In the genomic region with DNA sequence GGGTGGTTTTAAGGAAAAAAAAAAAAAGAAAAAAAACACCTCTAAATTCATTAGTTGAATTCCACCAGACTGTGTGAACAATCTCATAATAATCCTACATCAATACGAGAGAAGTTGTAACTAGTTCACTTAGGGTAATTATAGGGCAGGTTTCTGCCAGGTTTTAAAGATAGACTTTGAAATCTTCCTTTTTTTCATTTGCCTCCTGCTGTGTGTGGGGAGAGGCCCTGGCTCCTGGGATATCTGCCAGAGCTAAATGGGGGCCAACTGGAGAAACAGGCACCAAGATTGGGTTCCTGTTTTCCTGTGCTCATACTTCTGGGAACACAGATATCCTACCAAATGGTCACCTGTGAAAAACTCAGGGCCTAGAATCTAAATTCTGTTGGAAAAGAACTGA, we compare ENCODE assay signal across 21 cellular contexts. TPM values are rescaled to one million over a fixed set of nuclear protein-coding genes. Genes with fewer than 3 reads are reported as not detected.
DNase-seq lines count a peak whose midpoint lies in the region; ATAC-seq and TF ChIP-seq lines count a peak whose summit lies in the region.
"Had no signal": no experiment of that assay in that cellular context is flagged by ENCODE, and none has a peak within 500 bp of the region (broad histone marks: within the 10 kb centered on the region; RNA-seq: fewer than 3 reads in every experiment).

No MANE protein-coding gene starts in this region.

- H3K36me3 ChIP-seq in right atrium auricular region (no peaks in the 10 kb centered on the region), testis (ENCODE audit: low read depth, missing control alignments) (no peaks in the 10 kb centered on the region)
- H3K36me3 ChIP-seq in CD4-positive, alpha-beta memory T cell (ENCODE audit: insufficient read depth, low read length): no peaks in the 10 kb centered on the region
- H3K36me3 ChIP-seq: upper lobe of right lung had no signal

- H3K4me3 ChIP-seq in right atrium auricular region (no peak overlapping the region), testis (no peak overlapping the region)
- no peak overlapping the region for H3K4me3 ChIP-seq in CD4-positive, alpha-beta memory T cell (ENCODE audit: low read length in 2 of 2)
- H3K4me3 ChIP-seq: skin epidermis, upper lobe of right lung had no signal

- no peak overlapping the region for H3K4me3 Mint-ChIP-seq in mesothelial cell of epicardium
- no peak overlapping the region for H3K4me3 Mint-ChIP-seq in CD4-positive, alpha-beta memory T cell
- H3K4me3 Mint-ChIP-seq: activated CD4-positive, alpha-beta T cell treated with anti-CD3 and anti-CD28 coated beads, Interleukin-2, amount 10 ng/mL, durations not matched to agents 7 days and 5 days; activated naive CD4-positive, alpha-beta T cell treated with anti-CD3 and anti-CD28 coated beads, Interleukin-2, amount 50 U/mL, for 24 hours; central memory CD8-positive, alpha-beta T cell; memory B cell; stimulated activated effector memory CD8-positive, alpha-beta T cell treated with anti-CD3 and anti-CD28 coated beads, Interleukin-12 subunit alpha, Interleukin-12 subunit beta, amount 100 ng/mL, for 72 hours had no signal

- WGBS in testis, 2 donors: 57 to 79% methylated on average over 1 of the region's 1 CpG

- H3K27ac ChIP-seq in right atrium auricular region (peak overlapping the region in 1 of 2 donors; percentile 53), caudate nucleus (ENCODE audit: low read depth, low read length) (peak overlapping the region; percentile 30), testis (no peak overlapping the region)
- no peak overlapping the region for H3K27ac ChIP-seq in CD4-positive, alpha-beta memory T cell (ENCODE audit: low read depth, low read length)
- H3K27ac ChIP-seq: upper lobe of right lung had no signal

- TF ChIP-seq CTCF in right atrium auricular region (IDR thresholded peaks at IDR 0.05) (no peak), mesothelial cell of epicardium (IDR thresholded peaks at IDR 0.05; ENCODE audit: unreplicated experiment) (no peak), testis (IDR thresholded peaks at IDR 0.05) (no peak)

- H3K27ac Mint-ChIP-seq in mesothelial cell of epicardium: peak overlapping the region; percentile 64
- H3K27ac Mint-ChIP-seq in CD4-positive, alpha-beta memory T cell: no peak overlapping the region
- H3K27ac Mint-ChIP-seq: activated CD4-positive, alpha-beta T cell treated with anti-CD3 and anti-CD28 coated beads, Interleukin-2, amount 10 ng/mL, durations not matched to agents 7 days and 5 days; activated naive CD4-positive, alpha-beta T cell treated with anti-CD3 and anti-CD28 coated beads, Interleukin-2, amount 50 U/mL, for 24 hours; memory B cell; stimulated activated effector memory CD8-positive, alpha-beta T cell treated with anti-CD3 and anti-CD28 coated beads, Interleukin-12 subunit alpha, Interleukin-12 subunit beta, amount 100 ng/mL, for 72 hours had no signal

- H3K27me3 ChIP-seq in right atrium auricular region (no peaks in the 10 kb centered on the region), testis (no peaks in the 10 kb centered on the region)
- H3K27me3 ChIP-seq in CD4-positive, alpha-beta memory T cell (ENCODE audit: insufficient read depth, low read length): no peaks in the 10 kb centered on the region
- H3K27me3 ChIP-seq: upper lobe of right lung had no signal

- POLR2A ChIA-PET in CD4-positive, alpha-beta memory T cell (lab: Charles Lee; ENCODE audit: partially characterized antibody): no interaction called here

- peaks cover 53% of the 10 kb centered on the region for H3K4me1 Mint-ChIP-seq in mesothelial cell of epicardium
- no peaks in the 10 kb centered on the region for H3K4me1 Mint-ChIP-seq in CD4-positive, alpha-beta memory T cell
- H3K4me1 Mint-ChIP-seq: activated CD4-positive, alpha-beta T cell treated with anti-CD3 and anti-CD28 coated beads, Interleukin-2, amount 10 ng/mL, durations not matched to agents 7 days and 5 days; activated naive CD4-positive, alpha-beta T cell treated with anti-CD3 and anti-CD28 coated beads, Interleukin-2, amount 50 U/mL, for 24 hours; central memory CD8-positive, alpha-beta T cell; memory B cell; stimulated activated effector memory CD8-positive, alpha-beta T cell treated with anti-CD3 and anti-CD28 coated beads, Interleukin-12 subunit alpha, Interleukin-12 subunit beta, amount 100 ng/mL, for 72 hours had no signal

- peaks cover 6% of the 10 kb centered on the region for H3K9me3 Mint-ChIP-seq in mesothelial cell of epicardium
- H3K9me3 Mint-ChIP-seq in CD4-positive, alpha-beta memory T cell: peaks cover 0 to 6% (median 0%) of the 10 kb centered on the region in 8 donors
- H3K9me3 Mint-ChIP-seq: activated CD4-positive, alpha-beta T cell treated with anti-CD3 and anti-CD28 coated beads, Interleukin-2, amount 10 ng/mL, durations not matched to agents 7 days and 5 days; activated naive CD4-positive, alpha-beta T cell treated with anti-CD3 and anti-CD28 coated beads, Interleukin-2, amount 50 U/mL, for 24 hours; central memory CD8-positive, alpha-beta T cell; stimulated activated effector memory CD8-positive, alpha-beta T cell treated with anti-CD3 and anti-CD28 coated beads, Interleukin-12 subunit alpha, Interleukin-12 subunit beta, amount 100 ng/mL, for 72 hours had no signal

- peaks cover 5% of the 10 kb centered on the region for H3K27me3 Mint-ChIP-seq in mesothelial cell of epicardium (ENCODE audit: low read depth)
- H3K27me3 Mint-ChIP-seq in CD4-positive, alpha-beta memory T cell: no peaks in the 10 kb centered on the region
- H3K27me3 Mint-ChIP-seq: central memory CD8-positive, alpha-beta T cell had no signal

- peak; percentile 54 for ATAC-seq in Right ventricle myocardium superior (ENCODE audit: poor library complexity)
- ATAC-seq: stimulated activated effector memory CD8-positive, alpha-beta T cell treated with anti-CD3 and anti-CD28 coated beads, Interleukin-12 subunit alpha, Interleukin-12 subunit beta, amount 100 ng/mL, for 72 hours; upper lobe of right lung had no signal

- no peak for TF ChIP-seq POLR2A in testis (IDR thresholded peaks at IDR 0.05)

- CTCF ChIA-PET in CD4-positive, alpha-beta memory T cell (lab: Charles Lee; ENCODE audit: partially characterized antibody): no interaction called here

- H3K36me3 Mint-ChIP-seq in mesothelial cell of epicardium: peaks cover under 1% of the 10 kb centered on the region
- no peaks in the 10 kb centered on the region for H3K36me3 Mint-ChIP-seq in CD4-positive, alpha-beta memory T cell
- H3K36me3 Mint-ChIP-seq: activated naive CD4-positive, alpha-beta T cell treated with anti-CD3 and anti-CD28 coated beads, Interleukin-2, amount 50 U/mL, for 24 hours; memory B cell; stimulated activated effector memory CD8-positive, alpha-beta T cell treated with anti-CD3 and anti-CD28 coated beads, Interleukin-12 subunit alpha, Interleukin-12 subunit beta, amount 100 ng/mL, for 72 hours had no signal

- DNase-seq in Right ventricle myocardium superior (peak; percentile 48), right atrium auricular region (ENCODE audit: low spot score) (no peak), caudate nucleus (lab: John Stamatoyannopoulos, UW) (no peak), mesothelial cell of epicardium (ENCODE audit: low spot score in 2 of 2, unreplicated experiment in 2 of 2) (no peak), pons (ENCODE audit: low spot score) (no peak), testis (no peak), NCI-H526 (lab: John Stamatoyannopoulos, UW) (no peak)
- no peak for DNase-seq in CD4-positive, alpha-beta memory T cell
- DNase-seq: activated CD4-positive, alpha-beta T cell treated with anti-CD3 and anti-CD28 coated beads, Interleukin-2, amount 10 ng/mL, durations not matched to agents 7 days and 5 days; COR-L47; GDM1; MV-4-11; NCI-H2081; occipital lobe; SIG-M5; upper lobe of right lung had no signal

- no peaks in the 10 kb centered on the region for H3K9me3 ChIP-seq in right atrium auricular region
- H3K9me3 ChIP-seq in CD4-positive, alpha-beta memory T cell (ENCODE audit: control insufficient read depth in 1 of 2, low read length in 2 of 2): no peaks in the 10 kb centered on the region
- no peaks in the 10 kb centered on the region for H3K9me3 ChIP-seq in testis
- H3K9me3 ChIP-seq: upper lobe of right lung had no signal

- intact Hi-C loops in Right ventricle myocardium superior (cut with DNase I): no loop called here
- intact Hi-C loops in CD4-positive, alpha-beta memory T cell (cut with micrococcal nuclease): no loop called here
- intact Hi-C loops in testis (cut with DNase I; ENCODE audit: low total_unique reads): no loop called here

- H3K4me1 ChIP-seq in right atrium auricular region (peaks cover 0 to 58% of the 10 kb centered on the region in 2 donors), testis (peaks cover 16% of the 10 kb centered on the region)
- no peaks in the 10 kb centered on the region for H3K4me1 ChIP-seq in CD4-positive, alpha-beta memory T cell (ENCODE audit: insufficient read depth, low read length)

RNA-seq across cellular contexts. Expression of a gene that starts 42.3 kb away (rescaled TPM):
- total RNA-seq in Right ventricle myocardium superior: 309 TPM
- 100 to 1,000 TPM in 1 of 2 donors, 10 to 100 TPM in 1; 41.2 to 272 TPM for total RNA-seq in right atrium auricular region
- 2.2 to 3.2 TPM (median 2.5 TPM) in 3 replicates for total RNA-seq in mesothelial cell of epicardium
- not detected for total RNA-seq in CD4-positive, alpha-beta memory T cell
- polyA plus RNA-seq in CD4-positive, alpha-beta memory T cell: not detected
- total RNA-seq in testis: 100 to 1,000 TPM; 127 to 378 TPM
- polyA plus RNA-seq in testis (ENCODE audit: insufficient read depth, low read depth, low replicate concordance): 416 TPM

Comparison
In these comparisons a context has a peak if more than half of its experiments do, and no peak if none do; other contexts are left out.
1. RNA of a gene that starts 42.3 kb away (total RNA-seq): 127 to 378 TPM in testis, 309 TPM in Right ventricle myocardium superior (single experiment) and 41.2 to 272 TPM in right atrium auricular region; 2.2 to 3.2 TPM in mesothelial cell of epicardium and not detected in CD4-positive, alpha-beta memory T cell; every median in the first group is over 10 times any median in the second.